2 cellular contexts compared by ENCODE assay signal in the genomic region with DNA sequence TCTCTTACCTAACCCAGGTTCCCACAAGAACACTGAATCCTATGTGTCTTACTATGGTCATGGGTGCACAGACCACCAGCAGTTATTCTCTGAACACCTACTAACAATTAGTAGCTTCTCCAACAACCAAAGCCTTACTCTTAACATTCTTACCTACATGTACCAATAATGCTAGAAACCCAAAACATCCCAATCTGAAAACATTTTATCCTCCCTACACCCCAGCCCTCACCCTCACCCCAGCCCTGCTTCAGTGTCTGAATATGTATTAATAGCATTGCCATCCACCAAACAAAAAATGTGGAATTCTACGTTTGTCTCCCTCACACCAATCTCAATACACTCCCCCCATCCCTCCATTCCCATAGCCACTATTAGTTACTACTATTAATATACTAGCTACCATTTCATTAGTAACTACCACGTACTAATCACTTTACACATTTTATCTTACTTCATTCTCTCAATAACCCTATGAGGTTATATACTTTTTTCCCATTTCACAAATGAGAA.
TF ChIP-seq lines count a peak whose summit lies in the region.

No MANE protein-coding gene starts in this region.

TF ChIP-seq in A549, 52 proteins besides CTCF, POLR2A, EP300 and RAD21 (continued from another document):
- TF ChIP-seq, protein P1, sequence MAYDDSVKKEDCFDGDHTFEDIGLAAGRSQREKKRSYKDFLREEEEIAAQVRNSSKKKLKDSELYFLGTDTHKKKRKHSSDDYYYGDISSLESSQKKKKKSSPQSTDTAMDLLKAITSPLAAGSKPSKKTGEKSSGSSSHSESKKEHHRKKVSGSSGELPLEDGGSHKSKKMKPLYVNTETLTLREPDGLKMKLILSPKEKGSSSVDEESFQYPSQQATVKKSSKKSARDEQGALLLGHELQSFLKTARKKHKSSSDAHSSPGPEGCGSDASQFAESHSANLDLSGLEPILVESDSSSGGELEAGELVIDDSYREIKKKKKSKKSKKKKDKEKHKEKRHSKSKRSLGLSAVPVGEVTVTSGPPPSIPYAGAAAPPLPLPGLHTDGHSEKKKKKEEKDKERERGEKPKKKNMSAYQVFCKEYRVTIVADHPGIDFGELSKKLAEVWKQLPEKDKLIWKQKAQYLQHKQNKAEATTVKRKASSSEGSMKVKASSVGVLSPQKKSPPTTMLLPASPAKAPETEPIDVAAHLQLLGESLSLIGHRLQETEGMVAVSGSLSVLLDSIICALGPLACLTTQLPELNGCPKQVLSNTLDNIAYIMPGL (CRISPR knock-in tag; IDR thresholded peaks at IDR 0.05; ENCODE audit: borderline replicate concordance) = no peak
- TF ChIP-seq CHD4 (IDR thresholded peaks at IDR 0.05; ENCODE audit: borderline replicate concordance) = no peak
- TF ChIP-seq, protein P2, sequence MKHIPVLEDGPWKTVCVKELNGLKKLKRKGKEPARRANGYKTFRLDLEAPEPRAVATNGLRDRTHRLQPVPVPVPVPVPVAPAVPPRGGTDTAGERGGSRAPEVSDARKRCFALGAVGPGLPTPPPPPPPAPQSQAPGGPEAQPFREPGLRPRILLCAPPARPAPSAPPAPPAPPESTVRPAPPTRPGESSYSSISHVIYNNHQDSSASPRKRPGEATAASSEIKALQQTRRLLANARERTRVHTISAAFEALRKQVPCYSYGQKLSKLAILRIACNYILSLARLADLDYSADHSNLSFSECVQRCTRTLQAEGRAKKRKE (CRISPR knock-in tag; IDR thresholded peaks at IDR 0.05; ENCODE audit: low read depth) = no peak
- TF ChIP-seq JUN (IDR thresholded peaks at IDR 0.05) = no peak
- TF ChIP-seq EHF (CRISPR knock-in tag; IDR thresholded peaks at IDR 0.05) = no peak
- no peak for TF ChIP-seq ESRRA (IDR thresholded peaks at IDR 0.05; ENCODE audit: borderline replicate concordance, low read length)
- no peak for TF ChIP-seq FOSL2 (IDR thresholded peaks at IDR 0.05)
- no peak for TF ChIP-seq FOSL2 (CRISPR knock-in tag; IDR thresholded peaks at IDR 0.05)
- TF ChIP-seq MYC (IDR thresholded peaks at IDR 0.05; ENCODE audit: borderline replicate concordance, low read length) = no peak
- no peak for TF ChIP-seq HOXA7 (CRISPR knock-in tag; IDR thresholded peaks at IDR 0.05)
- no peak for TF ChIP-seq TFCP2L1 (CRISPR knock-in tag; IDR thresholded peaks at IDR 0.05)
- no peak for TF ChIP-seq CEBPB (IDR thresholded peaks at IDR 0.05)
- TF ChIP-seq GATA3 (IDR thresholded peaks at IDR 0.05; ENCODE audit: borderline replicate concordance) = no peak
- TF ChIP-seq EHMT2 (IDR thresholded peaks at IDR 0.05; ENCODE audit: low read depth) = no peak
- TF ChIP-seq CHD2 (IDR thresholded peaks at IDR 0.05; ENCODE audit: low read length, partially characterized antibody) = no peak
- no peak for TF ChIP-seq BHLHE40 (IDR thresholded peaks at IDR 0.05; ENCODE audit: low read depth, low read length)
- TF ChIP-seq, protein P3, sequence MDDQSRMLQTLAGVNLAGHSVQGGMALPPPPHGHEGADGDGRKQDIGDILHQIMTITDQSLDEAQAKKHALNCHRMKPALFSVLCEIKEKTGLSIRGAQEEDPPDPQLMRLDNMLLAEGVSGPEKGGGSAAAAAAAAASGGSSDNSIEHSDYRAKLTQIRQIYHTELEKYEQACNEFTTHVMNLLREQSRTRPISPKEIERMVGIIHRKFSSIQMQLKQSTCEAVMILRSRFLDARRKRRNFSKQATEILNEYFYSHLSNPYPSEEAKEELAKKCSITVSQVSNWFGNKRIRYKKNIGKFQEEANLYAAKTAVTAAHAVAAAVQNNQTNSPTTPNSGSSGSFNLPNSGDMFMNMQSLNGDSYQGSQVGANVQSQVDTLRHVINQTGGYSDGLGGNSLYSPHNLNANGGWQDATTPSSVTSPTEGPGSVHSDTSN (IDR thresholded peaks at IDR 0.05) = no peak
- TF ChIP-seq, protein P4, sequence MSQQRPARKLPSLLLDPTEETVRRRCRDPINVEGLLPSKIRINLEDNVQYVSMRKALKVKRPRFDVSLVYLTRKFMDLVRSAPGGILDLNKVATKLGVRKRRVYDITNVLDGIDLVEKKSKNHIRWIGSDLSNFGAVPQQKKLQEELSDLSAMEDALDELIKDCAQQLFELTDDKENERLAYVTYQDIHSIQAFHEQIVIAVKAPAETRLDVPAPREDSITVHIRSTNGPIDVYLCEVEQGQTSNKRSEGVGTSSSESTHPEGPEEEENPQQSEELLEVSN (IDR thresholded peaks at IDR 0.05; ENCODE audit: borderline replicate concordance, low read depth) = no peak

TF ChIP-seq in GM23338, 12 proteins besides CTCF, POLR2A, EP300 and RAD21 (continued from another document):
- TF ChIP-seq, protein P5, sequence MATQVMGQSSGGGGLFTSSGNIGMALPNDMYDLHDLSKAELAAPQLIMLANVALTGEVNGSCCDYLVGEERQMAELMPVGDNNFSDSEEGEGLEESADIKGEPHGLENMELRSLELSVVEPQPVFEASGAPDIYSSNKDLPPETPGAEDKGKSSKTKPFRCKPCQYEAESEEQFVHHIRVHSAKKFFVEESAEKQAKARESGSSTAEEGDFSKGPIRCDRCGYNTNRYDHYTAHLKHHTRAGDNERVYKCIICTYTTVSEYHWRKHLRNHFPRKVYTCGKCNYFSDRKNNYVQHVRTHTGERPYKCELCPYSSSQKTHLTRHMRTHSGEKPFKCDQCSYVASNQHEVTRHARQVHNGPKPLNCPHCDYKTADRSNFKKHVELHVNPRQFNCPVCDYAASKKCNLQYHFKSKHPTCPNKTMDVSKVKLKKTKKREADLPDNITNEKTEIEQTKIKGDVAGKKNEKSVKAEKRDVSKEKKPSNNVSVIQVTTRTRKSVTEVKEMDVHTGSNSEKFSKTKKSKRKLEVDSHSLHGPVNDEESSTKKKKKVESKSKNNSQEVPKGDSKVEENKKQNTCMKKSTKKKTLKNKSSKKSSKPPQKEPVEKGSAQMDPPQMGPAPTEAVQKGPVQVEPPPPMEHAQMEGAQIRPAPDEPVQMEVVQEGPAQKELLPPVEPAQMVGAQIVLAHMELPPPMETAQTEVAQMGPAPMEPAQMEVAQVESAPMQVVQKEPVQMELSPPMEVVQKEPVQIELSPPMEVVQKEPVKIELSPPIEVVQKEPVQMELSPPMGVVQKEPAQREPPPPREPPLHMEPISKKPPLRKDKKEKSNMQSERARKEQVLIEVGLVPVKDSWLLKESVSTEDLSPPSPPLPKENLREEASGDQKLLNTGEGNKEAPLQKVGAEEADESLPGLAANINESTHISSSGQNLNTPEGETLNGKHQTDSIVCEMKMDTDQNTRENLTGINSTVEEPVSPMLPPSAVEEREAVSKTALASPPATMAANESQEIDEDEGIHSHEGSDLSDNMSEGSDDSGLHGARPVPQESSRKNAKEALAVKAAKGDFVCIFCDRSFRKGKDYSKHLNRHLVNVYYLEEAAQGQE (IDR thresholded peaks at IDR 0.05; ENCODE audit: unreplicated experiment) = no peak
- TF ChIP-seq CREB1 (CRISPR knock-in tag; IDR thresholded peaks at IDR 0.05; ENCODE audit: low read depth) (no peak), ZNF331 (CRISPR knock-in tag; IDR thresholded peaks at IDR 0.05; ENCODE audit: low read depth) (no peak), EZH2phosphoT487 (IDR thresholded peaks at IDR 0.05; ENCODE audit: unreplicated experiment) (no peak), NANOG (IDR thresholded peaks at IDR 0.05; ENCODE audit: borderline replicate concordance) (no peak), STAT1 (IDR thresholded peaks at IDR 0.05; ENCODE audit: unreplicated experiment) (no peak), POLR2AphosphoS5 (IDR thresholded peaks at IDR 0.05; ENCODE audit: low read depth) (no peak), JUNB (IDR thresholded peaks at IDR 0.05; ENCODE audit: unreplicated experiment) (no peak), ZNF114 (CRISPR knock-in tag; IDR thresholded peaks at IDR 0.05) (no peak)
- TF ChIP-seq, protein P6, sequence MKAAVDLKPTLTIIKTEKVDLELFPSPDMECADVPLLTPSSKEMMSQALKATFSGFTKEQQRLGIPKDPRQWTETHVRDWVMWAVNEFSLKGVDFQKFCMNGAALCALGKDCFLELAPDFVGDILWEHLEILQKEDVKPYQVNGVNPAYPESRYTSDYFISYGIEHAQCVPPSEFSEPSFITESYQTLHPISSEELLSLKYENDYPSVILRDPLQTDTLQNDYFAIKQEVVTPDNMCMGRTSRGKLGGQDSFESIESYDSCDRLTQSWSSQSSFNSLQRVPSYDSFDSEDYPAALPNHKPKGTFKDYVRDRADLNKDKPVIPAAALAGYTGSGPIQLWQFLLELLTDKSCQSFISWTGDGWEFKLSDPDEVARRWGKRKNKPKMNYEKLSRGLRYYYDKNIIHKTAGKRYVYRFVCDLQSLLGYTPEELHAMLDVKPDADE (IDR thresholded peaks at IDR 0.05) = no peak
- TF ChIP-seq, protein P7, sequence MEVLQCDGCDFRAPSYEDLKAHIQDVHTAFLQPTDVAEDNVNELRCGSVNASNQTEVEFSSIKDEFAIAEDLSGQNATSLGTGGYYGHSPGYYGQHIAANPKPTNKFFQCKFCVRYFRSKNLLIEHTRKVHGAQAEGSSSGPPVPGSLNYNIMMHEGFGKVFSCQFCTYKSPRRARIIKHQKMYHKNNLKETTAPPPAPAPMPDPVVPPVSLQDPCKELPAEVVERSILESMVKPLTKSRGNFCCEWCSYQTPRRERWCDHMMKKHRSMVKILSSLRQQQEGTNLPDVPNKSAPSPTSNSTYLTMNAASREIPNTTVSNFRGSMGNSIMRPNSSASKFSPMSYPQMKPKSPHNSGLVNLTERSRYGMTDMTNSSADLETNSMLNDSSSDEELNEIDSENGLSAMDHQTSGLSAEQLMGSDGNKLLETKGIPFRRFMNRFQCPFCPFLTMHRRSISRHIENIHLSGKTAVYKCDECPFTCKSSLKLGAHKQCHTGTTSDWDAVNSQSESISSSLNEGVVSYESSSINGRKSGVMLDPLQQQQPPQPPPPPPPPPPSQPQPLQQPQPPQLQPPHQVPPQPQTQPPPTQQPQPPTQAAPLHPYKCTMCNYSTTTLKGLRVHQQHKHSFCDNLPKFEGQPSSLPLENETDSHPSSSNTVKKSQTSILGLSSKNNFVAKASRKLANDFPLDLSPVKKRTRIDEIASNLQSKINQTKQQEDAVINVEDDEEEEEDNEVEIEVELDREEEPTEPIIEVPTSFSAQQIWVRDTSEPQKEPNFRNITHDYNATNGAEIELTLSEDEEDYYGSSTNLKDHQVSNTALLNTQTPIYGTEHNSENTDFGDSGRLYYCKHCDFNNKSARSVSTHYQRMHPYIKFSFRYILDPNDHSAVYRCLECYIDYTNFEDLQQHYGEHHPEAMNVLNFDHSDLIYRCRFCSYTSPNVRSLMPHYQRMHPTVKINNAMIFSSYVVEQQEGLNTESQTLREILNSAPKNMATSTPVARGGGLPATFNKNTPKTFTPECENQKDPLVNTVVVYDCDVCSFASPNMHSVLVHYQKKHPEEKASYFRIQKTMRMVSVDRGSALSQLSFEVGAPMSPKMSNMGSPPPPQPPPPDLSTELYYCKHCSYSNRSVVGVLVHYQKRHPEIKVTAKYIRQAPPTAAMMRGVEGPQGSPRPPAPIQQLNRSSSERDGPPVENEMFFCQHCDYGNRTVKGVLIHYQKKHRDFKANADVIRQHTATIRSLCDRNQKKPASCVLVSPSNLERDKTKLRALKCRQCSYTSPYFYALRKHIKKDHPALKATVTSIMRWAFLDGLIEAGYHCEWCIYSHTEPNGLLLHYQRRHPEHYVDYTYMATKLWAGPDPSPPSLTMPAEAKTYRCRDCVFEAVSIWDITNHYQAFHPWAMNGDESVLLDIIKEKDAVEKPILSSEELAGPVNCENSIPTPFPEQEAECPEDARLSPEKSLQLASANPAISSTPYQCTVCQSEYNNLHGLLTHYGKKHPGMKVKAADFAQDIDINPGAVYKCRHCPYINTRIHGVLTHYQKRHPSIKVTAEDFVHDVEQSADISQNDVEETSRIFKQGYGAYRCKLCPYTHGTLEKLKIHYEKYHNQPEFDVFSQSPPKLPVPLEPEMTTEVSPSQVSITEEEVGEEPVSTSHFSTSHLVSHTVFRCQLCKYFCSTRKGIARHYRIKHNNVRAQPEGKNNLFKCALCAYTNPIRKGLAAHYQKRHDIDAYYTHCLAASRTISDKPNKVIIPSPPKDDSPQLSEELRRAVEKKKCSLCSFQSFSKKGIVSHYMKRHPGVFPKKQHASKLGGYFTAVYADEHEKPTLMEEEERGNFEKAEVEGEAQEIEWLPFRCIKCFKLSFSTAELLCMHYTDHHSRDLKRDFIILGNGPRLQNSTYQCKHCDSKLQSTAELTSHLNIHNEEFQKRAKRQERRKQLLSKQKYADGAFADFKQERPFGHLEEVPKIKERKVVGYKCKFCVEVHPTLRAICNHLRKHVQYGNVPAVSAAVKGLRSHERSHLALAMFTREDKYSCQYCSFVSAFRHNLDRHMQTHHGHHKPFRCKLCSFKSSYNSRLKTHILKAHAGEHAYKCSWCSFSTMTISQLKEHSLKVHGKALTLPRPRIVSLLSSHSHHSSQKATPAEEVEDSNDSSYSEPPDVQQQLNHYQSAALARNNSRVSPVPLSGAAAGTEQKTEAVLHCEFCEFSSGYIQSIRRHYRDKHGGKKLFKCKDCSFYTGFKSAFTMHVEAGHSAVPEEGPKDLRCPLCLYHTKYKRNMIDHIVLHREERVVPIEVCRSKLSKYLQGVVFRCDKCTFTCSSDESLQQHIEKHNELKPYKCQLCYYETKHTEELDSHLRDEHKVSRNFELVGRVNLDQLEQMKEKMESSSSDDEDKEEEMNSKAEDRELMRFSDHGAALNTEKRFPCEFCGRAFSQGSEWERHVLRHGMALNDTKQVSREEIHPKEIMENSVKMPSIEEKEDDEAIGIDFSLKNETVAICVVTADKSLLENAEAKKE (CRISPR knock-in tag; IDR thresholded peaks at IDR 0.05) = no peak
